In the genomic region with DNA sequence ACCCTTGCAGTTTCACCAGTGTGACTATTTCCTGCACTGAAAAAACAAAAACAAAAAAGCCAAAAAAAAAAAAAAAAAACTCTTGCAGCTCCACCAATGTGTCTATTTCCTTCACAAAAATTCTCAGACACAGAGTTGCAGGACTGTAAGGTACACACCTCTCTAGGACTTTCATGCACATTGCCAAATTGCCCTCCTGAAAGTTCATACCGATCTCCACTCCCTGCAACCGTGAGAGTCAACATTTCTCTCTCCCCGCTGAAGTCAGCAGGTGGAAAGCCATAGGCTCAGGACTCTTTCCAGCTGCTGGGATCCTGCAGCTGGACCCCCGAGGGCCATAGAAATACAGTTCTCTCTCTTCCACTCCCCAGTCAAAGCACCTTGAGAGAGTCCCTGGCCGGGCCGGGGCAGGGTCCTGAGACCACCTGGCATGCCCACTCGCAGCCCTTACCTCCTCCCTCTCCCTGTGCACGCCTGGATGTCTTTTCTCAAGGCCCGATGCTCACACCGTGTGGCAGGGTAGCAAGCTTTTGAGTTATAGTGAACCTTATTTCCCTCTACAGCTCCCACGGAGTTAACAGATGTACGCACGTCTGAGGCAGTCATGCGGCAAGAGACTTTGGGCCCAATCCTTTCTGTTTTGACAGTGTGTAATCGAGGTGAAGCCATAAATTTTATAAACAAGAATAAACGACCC, we compare ENCODE assay signal across 14 cellular contexts. TPM values are rescaled to one million over a fixed set of nuclear protein-coding genes. Genes with fewer than 3 reads are reported as not detected.
DNase-seq lines count a peak whose midpoint lies in the region; ATAC-seq and TF ChIP-seq lines count a peak whose summit lies in the region.
"Had no signal": no experiment of that assay in that cellular context is flagged by ENCODE, and none has a peak within 500 bp of the region (broad histone marks: within the 10 kb centered on the region; RNA-seq: fewer than 3 reads in every experiment).

No MANE protein-coding gene starts in this region.

- peak overlapping the region; percentile 15 for H3K27ac Mint-ChIP-seq in nephron progenitor cell

- no peak for TF ChIP-seq CTCF in nephron progenitor cell (IDR thresholded peaks at IDR 0.05)

- no peak for TF ChIP-seq RAD21 in Ishikawa (IDR thresholded peaks at IDR 0.05; ENCODE audit: low read depth)

- H3K27me3 Mint-ChIP-seq in nephron progenitor cell (ENCODE audit: low read depth, poor library complexity), result peaks cover 25% of the 10 kb centered on the region

- no peaks in the 10 kb centered on the region for H3K36me3 Mint-ChIP-seq in nephron progenitor cell (ENCODE audit: low read depth)

- H3K4me3 Mint-ChIP-seq in nephron progenitor cell, result peak overlapping the region; percentile 39

- ATAC-seq in HG02610 (IDR thresholded peaks at IDR 0.05; ENCODE audit: unreplicated experiment), result no peak
- ATAC-seq: K562, PC-3 had no signal

- no peak for TF ChIP-seq EP300 in Ishikawa (IDR thresholded peaks at IDR 0.05; ENCODE audit: borderline replicate concordance)

- H3K4me1 Mint-ChIP-seq in nephron progenitor cell, result peaks cover 54% of the 10 kb centered on the region

- peak; percentile 29 for DNase-seq in NCI-H146 (lab: John Stamatoyannopoulos, UW)
- DNase-seq in NCI-H146 treated with DMSO at 0.1 percent for 48 hours (lab: John Stamatoyannopoulos, UW; ENCODE audit: unreplicated experiment), result no peak
- peak; percentile 18 for DNase-seq in cerebellum (ENCODE audit: low spot score)
- peak; percentile 27 for DNase-seq in nephron progenitor cell
- no peak for DNase-seq in NCI-H510A treated with DMSO at 0.1 percent for 48 hours (lab: John Stamatoyannopoulos, UW)
- no peak for DNase-seq in GM19238 (ENCODE audit: insufficient read length, low spot score)
- DNase-seq: COR-L47, NCI-H1048, NCI-H1930, NCI-H524 treated with DMSO at 0.1 percent for 48 hours, PC-3 had no signal

- no peaks in the 10 kb centered on the region for H3K9me3 Mint-ChIP-seq in nephron progenitor cell

TF ChIP-seq in Ishikawa, 13 proteins besides CTCF, POLR2A, EP300 and RAD21:
- TF ChIP-seq MAX (IDR thresholded peaks at IDR 0.05) (no peak), ZBTB7A (IDR thresholded peaks at IDR 0.05; ENCODE audit: low read depth) (0 out of 2 replicates have a peak, but pooled peaks have one; percentile 33)

RNA-seq across cellular contexts. Expression of gene MMAB, which starts 23.5 kb away (rescaled TPM):
- total RNA-seq in cerebellum, result 13.1 TPM

RNA-seq across cellular contexts. Expression of gene MVK, which starts 23.8 kb away (rescaled TPM):
- 14.8 TPM for total RNA-seq in cerebellum

Comparison
In these comparisons a context has a peak if more than half of its experiments do, and no peak if none do; other contexts are left out.
1. DNase-seq: peak in NCI-H146 (single experiment), cerebellum (single experiment) and nephron progenitor cell (single experiment); none in NCI-H146 treated with DMSO at 0.1 percent for 48 hours (single experiment), NCI-H510A treated with DMSO at 0.1 percent for 48 hours (single experiment) and GM19238 (single experiment).